Comparison of ENCODE assay signal across 24 cellular contexts in genomic region chr3:54034971-54035370, GRCh38.
DNase-seq lines count a peak whose midpoint lies in the region; ATAC-seq, FAIRE-seq and TF ChIP-seq lines count a peak whose summit lies in the region.
"Had no signal": no experiment of that assay in that cellular context is flagged by ENCODE, and none has a peak within 500 bp of the region (broad histone marks: within the 10 kb centered on the region; RNA-seq: fewer than 3 reads in every experiment).

No MANE protein-coding gene starts in this region.

- no peaks in the 10 kb centered on the region for H3K36me3 Mint-ChIP-seq in activated CD4-positive, alpha-beta T cell treated with anti-CD3 and anti-CD28 coated beads, Interleukin-2, amount 10 ng/mL, durations not matched to agents 24 days and 14 days (ENCODE audit: low read depth)
- H3K36me3 Mint-ChIP-seq: IgD-negative memory B cell had no signal

- no peak for TF ChIP-seq CTCF in fibroblast of pulmonary artery (IDR thresholded peaks at IDR 0.05; ENCODE audit: low read length, missing control alignments)

- no peaks in the 10 kb centered on the region for H3K9me3 Mint-ChIP-seq in activated CD4-positive, alpha-beta T cell treated with anti-CD3 and anti-CD28 coated beads, Interleukin-2, amount 10 ng/mL, durations not matched to agents 24 days and 14 days
- H3K9me3 Mint-ChIP-seq: H9 had no signal

- no peak for DNase-seq in activated CD4-positive, alpha-beta T cell treated with anti-CD3 and anti-CD28 coated beads, Interleukin-2, amount 10 ng/mL, durations not matched to agents 24 days and 14 days
- DNase-seq in activated CD4-positive, alpha-beta T cell treated with anti-CD3 and anti-CD28 coated beads for 48 hours = no peak
- DNase-seq in RCC 7860 (ENCODE audit: low spot score) = peak; percentile 17
- DNase-seq in fibroblast of pulmonary artery (ENCODE audit: low read depth) = peak; percentile 42
- peak; percentile 88 for DNase-seq in renal cortical epithelial cell (ENCODE audit: low read depth)
- no peak for DNase-seq in germinal center (ENCODE audit: low spot score)
- DNase-seq in stimulated activated CD4-positive, alpha-beta T cell treated with anti-CD3 and anti-CD28 coated beads, Interleukin-4, amount 100 ng/mL, for 24 hours = no peak
- DNase-seq: 8988T; COR-L47; DMS 273 treated with DMSO at 0.1 percent for 48 hours; DND-41; H9; Karpas-422; MM.1S; NCI-H1092 treated with DMSO at 0.1 percent for 48 hours; NCI-H146; NCI-H2081; NK-92 treated with Interleukin-12 subunit alpha and Interleukin-12 subunit beta, amount 100 ng/mL, for 24 hours; Peyer's patch had no signal

- H3K4me3 Mint-ChIP-seq in activated CD4-positive, alpha-beta T cell treated with anti-CD3 and anti-CD28 coated beads, Interleukin-2, amount 10 ng/mL, durations not matched to agents 24 days and 14 days = no peak overlapping the region
- H3K4me3 Mint-ChIP-seq: B cell, H9, IgD-negative memory B cell had no signal

- H3K27me3 Mint-ChIP-seq in activated CD4-positive, alpha-beta T cell treated with anti-CD3 and anti-CD28 coated beads, Interleukin-2, amount 10 ng/mL, durations not matched to agents 24 days and 14 days = no peaks in the 10 kb centered on the region
- H3K27me3 Mint-ChIP-seq: IgD-negative memory B cell had no signal

- peak overlapping the region; percentile 26 for H3K27ac Mint-ChIP-seq in activated CD4-positive, alpha-beta T cell treated with anti-CD3 and anti-CD28 coated beads, Interleukin-2, amount 10 ng/mL, durations not matched to agents 24 days and 14 days
- H3K27ac Mint-ChIP-seq: B cell, H9, IgD-negative memory B cell had no signal

- no peak overlapping the region for H3K4me3 ChIP-seq in fibroblast of pulmonary artery (replicated peaks; ENCODE audit: low read depth, low read length)
- H3K4me3 ChIP-seq: Peyer's patch had no signal

- intact Hi-C loops in activated CD4-positive, alpha-beta T cell treated with anti-CD3 and anti-CD28 coated beads, Interleukin-2, amount 10 ng/mL, durations not matched to agents 24 days and 14 days (cut with micrococcal nuclease) = no loop called here

- H3K4me1 Mint-ChIP-seq in activated CD4-positive, alpha-beta T cell treated with anti-CD3 and anti-CD28 coated beads, Interleukin-2, amount 10 ng/mL, durations not matched to agents 24 days and 14 days = peaks cover 4% of the 10 kb centered on the region
- H3K4me1 Mint-ChIP-seq: B cell, H9, IgD-negative memory B cell had no signal

- ATAC-seq in HG02973 (IDR thresholded peaks at IDR 0.05; ENCODE audit: unreplicated experiment) = no peak
- ATAC-seq: Right ventricle myocardium inferior had no signal

- FAIRE-seq in RCC 7860 (lab: Jason Lieb, UNC) = no peak
- FAIRE-seq: G401.6 had no signal

Comparison
In these comparisons a context has a peak if more than half of its experiments do, and no peak if none do; other contexts are left out.
1. DNase-seq: peak in RCC 7860 (single experiment), fibroblast of pulmonary artery (single experiment) and renal cortical epithelial cell (single experiment); none in activated CD4-positive, alpha-beta T cell treated with anti-CD3 and anti-CD28 coated beads, Interleukin-2, amount 10 ng/mL, durations not matched to agents 24 days and 14 days (single experiment), activated CD4-positive, alpha-beta T cell treated with anti-CD3 and anti-CD28 coated beads for 48 hours (single experiment), germinal center (single experiment) and stimulated activated CD4-positive, alpha-beta T cell treated with anti-CD3 and anti-CD28 coated beads, Interleukin-4, amount 100 ng/mL, for 24 hours (single experiment).